35 cellular contexts compared by ENCODE assay signal in the genomic region with DNA sequence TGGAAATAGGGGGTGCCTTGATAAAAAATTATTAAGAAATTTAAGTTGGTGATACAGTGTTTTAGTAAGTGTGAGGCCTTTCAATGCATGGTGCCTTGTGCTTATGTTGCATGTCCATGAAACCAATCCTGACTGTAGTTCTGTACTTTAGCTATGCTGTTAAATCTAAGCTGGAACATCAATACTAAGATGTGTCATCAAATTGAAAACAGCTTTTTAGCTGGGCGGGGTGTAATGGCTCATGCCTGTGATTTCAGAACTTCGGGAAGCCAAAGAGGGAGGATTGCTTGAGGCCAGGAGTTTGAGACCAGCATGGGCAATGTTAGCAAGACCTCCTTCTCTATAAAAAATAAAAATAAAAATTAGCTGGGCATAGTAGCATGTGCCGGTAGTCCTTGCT.
"Had no signal": no experiment of that assay in that cellular context is flagged by ENCODE, and none has a peak within 500 bp of the region (broad histone marks: within the 10 kb centered on the region; RNA-seq: fewer than 3 reads in every experiment).

No MANE protein-coding gene starts in this region.

- H3K4me1 Mint-ChIP-seq: activated naive CD8-positive, alpha-beta T cell treated with anti-CD3 and anti-CD28 coated beads for 36 hours; activated T-helper 17 cell treated with anti-CD3 and anti-CD28 coated beads, Interleukin-2, amount 50 U/mL, for 72 hours; central memory CD8-positive, alpha-beta T cell had no signal

- H3K36me3 Mint-ChIP-seq: activated naive CD8-positive, alpha-beta T cell treated with anti-CD3 and anti-CD28 coated beads for 36 hours had no signal

- H3K9me3 ChIP-seq: ascending aorta, MG63 had no signal

- H3K27ac Mint-ChIP-seq: activated CD8-positive, alpha-beta T cell treated with anti-CD3 and anti-CD28 coated beads for 36 hours; activated naive CD8-positive, alpha-beta T cell treated with anti-CD3 and anti-CD28 coated beads for 36 hours; activated T-cell treated with anti-CD3 and anti-CD28 coated beads, Interleukin-2, amount 50 U/mL, for 72 hours; activated T-helper 17 cell treated with anti-CD3 and anti-CD28 coated beads, Interleukin-2, amount 50 U/mL, for 72 hours had no signal

- H3K4me1 ChIP-seq: ascending aorta had no signal

- H3K4me3 Mint-ChIP-seq: activated CD8-positive, alpha-beta T cell treated with anti-CD3 and anti-CD28 coated beads for 36 hours; activated naive CD8-positive, alpha-beta T cell treated with anti-CD3 and anti-CD28 coated beads for 36 hours; activated T-cell treated with anti-CD3 and anti-CD28 coated beads, Interleukin-2, amount 50 U/mL, for 72 hours; activated T-helper 17 cell treated with anti-CD3 and anti-CD28 coated beads, Interleukin-2, amount 50 U/mL, for 72 hours; central memory CD8-positive, alpha-beta T cell had no signal

- H3K4me2 ChIP-seq: PC-9 had no signal

- H3K4me3 ChIP-seq: ascending aorta, cardiac muscle cell, MG63, PC-9 had no signal

- H3K27me3 ChIP-seq: ascending aorta, cardiac muscle cell, MG63 had no signal

- H3K36me3 ChIP-seq: ascending aorta, cardiac muscle cell, MG63, WERI-Rb-1 had no signal

- H2AFZ ChIP-seq: PC-9 had no signal

- DNase-seq: activated CD4-positive, alpha-beta T cell treated with anti-CD3 and anti-CD28 coated beads for 1 hour; activated CD4-positive, alpha-beta T cell treated with anti-CD3 and anti-CD28 coated beads for 48 hours; activated CD4-positive, alpha-beta T cell treated with anti-CD3 and anti-CD28 coated beads, Interleukin-2, amount 50 U/mL, for 4 hours; activated CD4-positive, CD25-positive, alpha-beta regulatory T cell; activated CD8-positive, alpha-beta T cell treated with anti-CD3 and anti-CD28 coated beads for 36 hours; activated effector memory CD4-positive, alpha-beta T cell treated with anti-CD3 and anti-CD28 coated beads, Interleukin-2, amount 50 U/mL, for 16 hours; activated naive CD4-positive, alpha-beta T cell; activated naive CD4-positive, alpha-beta T cell treated with anti-CD3 and anti-CD28 coated beads, Interleukin-2, amount 50 U/mL, for 16 hours; activated naive CD8-positive, alpha-beta T cell treated with anti-CD3 and anti-CD28 coated beads for 36 hours; activated T-cell treated with anti-CD3 and anti-CD28 coated beads, Interleukin-2, amount 50 U/mL, for 1 hour; activated T-cell treated with anti-CD3 and anti-CD28 coated beads, Interleukin-2, amount 50 U/mL, for 72 hours; amygdala; Kasumi-1; MG63; NCI-H1048; NCI-H1105 treated with DMSO at 0.1 percent for 48 hours; NCI-H1436; NCI-H1694; NCI-H2029; NCI-H345; NCI-H524 treated with DMSO at 0.1 percent for 48 hours; NCI-H748 treated with DMSO at 0.1 percent for 48 hours; NK-92 treated with Interleukin-12 subunit alpha and Interleukin-12 subunit beta, amount 100 ng/mL, for 24 hours; PC-9; SIG-M5; SW 1271; T-helper 1 cell; T-helper 2 cell; T-helper 9 cell; WERI-Rb-1 had no signal

- H3K27ac ChIP-seq: ascending aorta, cardiac muscle cell, PC-9, RWPE1, WERI-Rb-1 had no signal

- H3K27me3 Mint-ChIP-seq: activated CD8-positive, alpha-beta T cell treated with anti-CD3 and anti-CD28 coated beads for 36 hours; activated naive CD8-positive, alpha-beta T cell treated with anti-CD3 and anti-CD28 coated beads for 36 hours; activated T-helper 17 cell treated with anti-CD3 and anti-CD28 coated beads, Interleukin-2, amount 50 U/mL, for 72 hours; central memory CD8-positive, alpha-beta T cell had no signal
